In genomic region chr17:73933164-73933766, GRCh38 we compare ENCODE assay signal across 24 cellular contexts.
"Had no signal": no experiment of that assay in that cellular context is flagged by ENCODE, and none has a peak within 500 bp of the region (broad histone marks: within the 10 kb centered on the region; RNA-seq: fewer than 3 reads in every experiment).

No MANE protein-coding gene starts in this region.

- H3K27ac Mint-ChIP-seq: effector memory CD8-positive, alpha-beta T cell; memory B cell; naive B cell; natural killer cell treated with Interleukin-12 subunit alpha and Interleukin-12 subunit beta and Interleukin-15 and Interleukin-18, amount 100 ng/mL, for 72 hours; stimulated activated effector memory CD8-positive, alpha-beta T cell treated with anti-CD3 and anti-CD28 coated beads, Interleukin-12 subunit alpha, Interleukin-12 subunit beta, amount 100 ng/mL, for 72 hours had no signal

- DNase-seq: cortex of kidney; effector memory CD8-positive, alpha-beta T cell; erythroblast; foreskin fibroblast; gastrocnemius medialis; kidney; naive B cell; right cardiac atrium; sigmoid colon; stimulated activated CD4-positive, alpha-beta T cell treated with anti-CD3 and anti-CD28 coated beads, Interleukin-2, amount 100 ng/mL, for 24 hours; stimulated activated CD4-positive, alpha-beta T cell treated with anti-CD3 and anti-CD28 coated beads, Interleukin-4, amount 100 ng/mL, for 24 hours; stimulated activated naive CD4-positive, alpha-beta T cell treated with Interleukin-2 at 50 U/mL for 16 hours; stomach; thyroid gland; trophoblast cell had no signal

- H3K27me3 Mint-ChIP-seq: natural killer cell treated with Interleukin-12 subunit alpha and Interleukin-12 subunit beta and Interleukin-15 and Interleukin-18, amount 100 ng/mL, for 72 hours had no signal

- H3K4me2 ChIP-seq: hepatocyte had no signal

- H3K4me3 ChIP-seq: gastrocnemius medialis, hepatocyte, lung, prostate gland, sigmoid colon, stomach, thyroid gland had no signal

- H3K4me3 Mint-ChIP-seq: effector memory CD8-positive, alpha-beta T cell; memory B cell; naive B cell; natural killer cell treated with Interleukin-12 subunit alpha and Interleukin-12 subunit beta and Interleukin-15 and Interleukin-18, amount 100 ng/mL, for 72 hours; neural crest cell; stimulated activated effector memory CD8-positive, alpha-beta T cell treated with anti-CD3 and anti-CD28 coated beads, Interleukin-12 subunit alpha, Interleukin-12 subunit beta, amount 100 ng/mL, for 72 hours had no signal

- H3K79me2 ChIP-seq: hepatocyte, parathyroid adenoma had no signal

- H3K9me3 Mint-ChIP-seq: effector memory CD8-positive, alpha-beta T cell; natural killer cell treated with Interleukin-12 subunit alpha and Interleukin-12 subunit beta and Interleukin-15 and Interleukin-18, amount 100 ng/mL, for 72 hours; stimulated activated effector memory CD8-positive, alpha-beta T cell treated with anti-CD3 and anti-CD28 coated beads, Interleukin-12 subunit alpha, Interleukin-12 subunit beta, amount 100 ng/mL, for 72 hours had no signal

- H3K4me1 Mint-ChIP-seq: memory B cell; naive B cell; neural crest cell; stimulated activated effector memory CD8-positive, alpha-beta T cell treated with anti-CD3 and anti-CD28 coated beads, Interleukin-12 subunit alpha, Interleukin-12 subunit beta, amount 100 ng/mL, for 72 hours had no signal

- H3K9me3 ChIP-seq: gastrocnemius medialis, neutrophil, prostate gland, thyroid gland had no signal

- H2AFZ ChIP-seq: hepatocyte, parathyroid adenoma had no signal

- H3K9ac ChIP-seq: parathyroid adenoma had no signal

- H3K4me1 ChIP-seq: gastrocnemius medialis, parathyroid adenoma, prostate gland, sigmoid colon, stomach, thyroid gland had no signal

- H3K27me3 ChIP-seq: gastrocnemius medialis, hepatocyte, sigmoid colon, thyroid gland had no signal

- H3K27ac ChIP-seq: gastrocnemius medialis, hepatocyte, neutrophil, parathyroid adenoma, prostate gland, sigmoid colon, stomach, thyroid gland had no signal

- H3K36me3 ChIP-seq: gastrocnemius medialis, neutrophil, prostate gland, sigmoid colon, stomach, thyroid gland had no signal

- H3K36me3 Mint-ChIP-seq: memory B cell; naive B cell; stimulated activated effector memory CD8-positive, alpha-beta T cell treated with anti-CD3 and anti-CD28 coated beads, Interleukin-12 subunit alpha, Interleukin-12 subunit beta, amount 100 ng/mL, for 72 hours had no signal
